ENCODE assay signal across 16 cellular contexts in the genomic region with DNA sequence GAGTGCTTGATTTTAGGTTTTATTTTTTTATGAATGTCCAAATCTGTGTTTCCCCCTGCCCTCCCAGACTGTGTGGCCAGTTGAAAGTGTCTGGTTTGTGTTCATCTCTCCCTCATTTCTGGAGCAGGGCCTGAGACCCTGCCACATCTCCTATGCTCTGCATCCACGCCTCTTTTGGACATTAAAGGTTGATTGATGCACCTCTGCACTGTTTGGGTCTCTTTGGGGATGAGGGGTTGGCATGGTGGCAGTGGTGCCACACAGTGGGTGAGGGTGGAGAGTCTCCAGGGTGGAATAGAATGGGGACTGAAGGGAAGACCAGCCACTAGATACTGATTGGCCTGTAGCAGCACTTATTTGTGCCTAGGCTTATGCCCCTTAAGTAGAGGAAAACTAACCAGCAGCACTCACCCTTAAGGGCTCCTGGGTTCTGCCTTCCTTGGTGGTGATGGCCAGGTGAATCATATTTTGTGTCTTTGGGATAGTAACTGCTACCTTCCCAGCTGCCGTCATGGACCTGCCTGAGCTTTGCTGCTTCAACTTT. TPM values are rescaled to one million over a fixed set of nuclear protein-coding genes. Genes with fewer than 3 reads are reported as not detected.
"Had no signal": no experiment of that assay in that cellular context is flagged by ENCODE, and none has a peak within 500 bp of the region (broad histone marks: within the 10 kb centered on the region; RNA-seq: fewer than 3 reads in every experiment).

No MANE protein-coding gene starts in this region.

- H3K9me3 ChIP-seq: mucosa of descending colon, ovary, sigmoid colon, spleen, thoracic aorta, upper lobe of right lung had no signal

- H3K4me3 ChIP-seq: mucosa of descending colon, ovary, sigmoid colon, spleen, thoracic aorta, upper lobe of right lung had no signal

- H3K9me3 Mint-ChIP-seq: activated T-cell treated with anti-CD3 and anti-CD28 coated beads, Interleukin-2, amount 50 U/mL, for 4 hours; nephron had no signal

- DNase-seq: activated CD4-positive, alpha-beta T cell treated with anti-CD3 and anti-CD28 coated beads, Interleukin-2, amount 50 U/mL, for 1 hour; activated CD4-positive, CD25-positive, alpha-beta regulatory T cell; activated gamma-delta T cell; activated T-cell treated with anti-CD3 and anti-CD28 coated beads, Interleukin-2, amount 50 U/mL, for 4 hours; mucosa of descending colon; ovary; sigmoid colon; spleen; upper lobe of right lung had no signal

- H3K27ac ChIP-seq: ovary, sigmoid colon, spleen, thoracic aorta, upper lobe of right lung had no signal

- ATAC-seq: activated T-cell treated with anti-CD3 and anti-CD28 coated beads, Interleukin-2, amount 50 U/mL, for 4 hours; esophagus mucosa; left lobe of liver; mucosa of descending colon; upper lobe of right lung had no signal

- H3K27ac Mint-ChIP-seq: nephron had no signal

- H3K36me3 ChIP-seq: ovary had no signal

- H3K4me3 Mint-ChIP-seq: activated T-cell treated with anti-CD3 and anti-CD28 coated beads, Interleukin-2, amount 50 U/mL, for 4 hours; nephron had no signal

RNA-seq across cellular contexts. Expression of a gene that starts 57.1 kb away (rescaled TPM):
- total RNA-seq: astrocyte, esophagus mucosa, left lobe of liver, lung microvascular endothelial cell, mucosa of descending colon, ovary, pulmonary artery endothelial cell, sigmoid colon, thoracic aorta, upper lobe of right lung had no signal
